1 cellular context compared by ENCODE assay signal in the genomic region with DNA sequence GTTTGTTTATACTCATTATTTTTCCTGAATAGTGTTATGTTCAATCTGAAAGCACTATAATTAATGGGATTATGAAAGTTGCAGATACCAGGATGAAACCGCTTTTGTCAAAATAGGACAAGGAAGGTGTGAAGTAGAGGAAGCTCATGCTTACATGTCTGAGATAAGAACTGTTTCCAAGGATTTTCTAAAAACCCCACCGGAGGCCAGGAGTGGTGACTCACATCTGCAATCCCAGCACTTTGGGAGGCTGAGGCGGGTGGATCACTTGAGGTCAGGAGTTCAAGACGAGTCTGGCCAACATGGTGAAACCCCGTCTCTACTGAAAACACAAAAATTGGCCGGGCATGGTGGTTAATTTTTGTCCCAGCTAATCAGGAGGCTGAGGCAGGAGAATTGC.
TF ChIP-seq lines count a peak whose summit lies in the region.
"Not testable (repeated sequence)": the region's sequence is repeated elsewhere in the genome, so short reads cannot be mapped to it uniquely, and the experiment has no call there.

No MANE protein-coding gene starts in this region.

TF ChIP-seq in K562, 482 proteins besides CTCF, POLR2A, EP300 and RAD21:
- TF ChIP-seq NR2C2 (CRISPR knock-in tag; IDR thresholded peaks at IDR 0.05); NR2C1 (IDR thresholded peaks at IDR 0.05); JUND (tag; IDR thresholded peaks at IDR 0.05; ENCODE audit: borderline replicate concordance, low read depth, low read length); ATF3 (CRISPR knock-in tag; conservative IDR thresholded peaks at IDR 0.05): not testable (repeated sequence)
- TF ChIP-seq NR2C2 (tag; IDR thresholded peaks at IDR 0.05): peak; percentile 25; the same call in 1 of the 2 replicates
- TF ChIP-seq CBFA2T3 (IDR thresholded peaks at IDR 0.05): 0 out of 2 replicates have a peak, but pooled peaks have one; percentile 5
- peak; percentile 84 for TF ChIP-seq L3MBTL2 (IDR thresholded peaks at IDR 0.05)
- TF ChIP-seq, protein P1, sequence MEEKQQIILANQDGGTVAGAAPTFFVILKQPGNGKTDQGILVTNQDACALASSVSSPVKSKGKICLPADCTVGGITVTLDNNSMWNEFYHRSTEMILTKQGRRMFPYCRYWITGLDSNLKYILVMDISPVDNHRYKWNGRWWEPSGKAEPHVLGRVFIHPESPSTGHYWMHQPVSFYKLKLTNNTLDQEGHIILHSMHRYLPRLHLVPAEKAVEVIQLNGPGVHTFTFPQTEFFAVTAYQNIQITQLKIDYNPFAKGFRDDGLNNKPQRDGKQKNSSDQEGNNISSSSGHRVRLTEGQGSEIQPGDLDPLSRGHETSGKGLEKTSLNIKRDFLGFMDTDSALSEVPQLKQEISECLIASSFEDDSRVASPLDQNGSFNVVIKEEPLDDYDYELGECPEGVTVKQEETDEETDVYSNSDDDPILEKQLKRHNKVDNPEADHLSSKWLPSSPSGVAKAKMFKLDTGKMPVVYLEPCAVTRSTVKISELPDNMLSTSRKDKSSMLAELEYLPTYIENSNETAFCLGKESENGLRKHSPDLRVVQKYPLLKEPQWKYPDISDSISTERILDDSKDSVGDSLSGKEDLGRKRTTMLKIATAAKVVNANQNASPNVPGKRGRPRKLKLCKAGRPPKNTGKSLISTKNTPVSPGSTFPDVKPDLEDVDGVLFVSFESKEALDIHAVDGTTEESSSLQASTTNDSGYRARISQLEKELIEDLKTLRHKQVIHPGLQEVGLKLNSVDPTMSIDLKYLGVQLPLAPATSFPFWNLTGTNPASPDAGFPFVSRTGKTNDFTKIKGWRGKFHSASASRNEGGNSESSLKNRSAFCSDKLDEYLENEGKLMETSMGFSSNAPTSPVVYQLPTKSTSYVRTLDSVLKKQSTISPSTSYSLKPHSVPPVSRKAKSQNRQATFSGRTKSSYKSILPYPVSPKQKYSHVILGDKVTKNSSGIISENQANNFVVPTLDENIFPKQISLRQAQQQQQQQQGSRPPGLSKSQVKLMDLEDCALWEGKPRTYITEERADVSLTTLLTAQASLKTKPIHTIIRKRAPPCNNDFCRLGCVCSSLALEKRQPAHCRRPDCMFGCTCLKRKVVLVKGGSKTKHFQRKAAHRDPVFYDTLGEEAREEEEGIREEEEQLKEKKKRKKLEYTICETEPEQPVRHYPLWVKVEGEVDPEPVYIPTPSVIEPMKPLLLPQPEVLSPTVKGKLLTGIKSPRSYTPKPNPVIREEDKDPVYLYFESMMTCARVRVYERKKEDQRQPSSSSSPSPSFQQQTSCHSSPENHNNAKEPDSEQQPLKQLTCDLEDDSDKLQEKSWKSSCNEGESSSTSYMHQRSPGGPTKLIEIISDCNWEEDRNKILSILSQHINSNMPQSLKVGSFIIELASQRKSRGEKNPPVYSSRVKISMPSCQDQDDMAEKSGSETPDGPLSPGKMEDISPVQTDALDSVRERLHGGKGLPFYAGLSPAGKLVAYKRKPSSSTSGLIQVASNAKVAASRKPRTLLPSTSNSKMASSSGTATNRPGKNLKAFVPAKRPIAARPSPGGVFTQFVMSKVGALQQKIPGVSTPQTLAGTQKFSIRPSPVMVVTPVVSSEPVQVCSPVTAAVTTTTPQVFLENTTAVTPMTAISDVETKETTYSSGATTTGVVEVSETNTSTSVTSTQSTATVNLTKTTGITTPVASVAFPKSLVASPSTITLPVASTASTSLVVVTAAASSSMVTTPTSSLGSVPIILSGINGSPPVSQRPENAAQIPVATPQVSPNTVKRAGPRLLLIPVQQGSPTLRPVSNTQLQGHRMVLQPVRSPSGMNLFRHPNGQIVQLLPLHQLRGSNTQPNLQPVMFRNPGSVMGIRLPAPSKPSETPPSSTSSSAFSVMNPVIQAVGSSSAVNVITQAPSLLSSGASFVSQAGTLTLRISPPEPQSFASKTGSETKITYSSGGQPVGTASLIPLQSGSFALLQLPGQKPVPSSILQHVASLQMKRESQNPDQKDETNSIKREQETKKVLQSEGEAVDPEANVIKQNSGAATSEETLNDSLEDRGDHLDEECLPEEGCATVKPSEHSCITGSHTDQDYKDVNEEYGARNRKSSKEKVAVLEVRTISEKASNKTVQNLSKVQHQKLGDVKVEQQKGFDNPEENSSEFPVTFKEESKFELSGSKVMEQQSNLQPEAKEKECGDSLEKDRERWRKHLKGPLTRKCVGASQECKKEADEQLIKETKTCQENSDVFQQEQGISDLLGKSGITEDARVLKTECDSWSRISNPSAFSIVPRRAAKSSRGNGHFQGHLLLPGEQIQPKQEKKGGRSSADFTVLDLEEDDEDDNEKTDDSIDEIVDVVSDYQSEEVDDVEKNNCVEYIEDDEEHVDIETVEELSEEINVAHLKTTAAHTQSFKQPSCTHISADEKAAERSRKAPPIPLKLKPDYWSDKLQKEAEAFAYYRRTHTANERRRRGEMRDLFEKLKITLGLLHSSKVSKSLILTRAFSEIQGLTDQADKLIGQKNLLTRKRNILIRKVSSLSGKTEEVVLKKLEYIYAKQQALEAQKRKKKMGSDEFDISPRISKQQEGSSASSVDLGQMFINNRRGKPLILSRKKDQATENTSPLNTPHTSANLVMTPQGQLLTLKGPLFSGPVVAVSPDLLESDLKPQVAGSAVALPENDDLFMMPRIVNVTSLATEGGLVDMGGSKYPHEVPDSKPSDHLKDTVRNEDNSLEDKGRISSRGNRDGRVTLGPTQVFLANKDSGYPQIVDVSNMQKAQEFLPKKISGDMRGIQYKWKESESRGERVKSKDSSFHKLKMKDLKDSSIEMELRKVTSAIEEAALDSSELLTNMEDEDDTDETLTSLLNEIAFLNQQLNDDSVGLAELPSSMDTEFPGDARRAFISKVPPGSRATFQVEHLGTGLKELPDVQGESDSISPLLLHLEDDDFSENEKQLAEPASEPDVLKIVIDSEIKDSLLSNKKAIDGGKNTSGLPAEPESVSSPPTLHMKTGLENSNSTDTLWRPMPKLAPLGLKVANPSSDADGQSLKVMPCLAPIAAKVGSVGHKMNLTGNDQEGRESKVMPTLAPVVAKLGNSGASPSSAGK (IDR thresholded peaks at IDR 0.05): peak; percentile 53; the same call in 1 of the 2 replicates
- TF ChIP-seq ARID1B (IDR thresholded peaks at IDR 0.05): peak; percentile 41
- TF ChIP-seq SMARCA4 (IDR thresholded peaks at IDR 0.05): 0 out of 2 replicates have a peak, but pooled peaks have one; percentile 34
- peak; percentile 32; the same call in 1 of the 2 replicates for TF ChIP-seq NR2C1 (tag; IDR thresholded peaks at IDR 0.05)
- peak; percentile 74 for TF ChIP-seq FOSL1 (tag; conservative IDR thresholded peaks at IDR 0.05)
- 0 out of 4 replicates have a peak, but pooled peaks of 1 of the 2 experiments have one; percentile 20 for TF ChIP-seq HDAC1 (IDR thresholded peaks at IDR 0.05)
- peak; percentile 43; the same call in 1 of the 2 replicates for TF ChIP-seq JUND (IDR thresholded peaks at IDR 0.05; ENCODE audit: borderline replicate concordance, low read depth, low read length)
- peak; percentile 37 to 66; a peak in 2 of 4 replicates for TF ChIP-seq KDM1A (IDR thresholded peaks at IDR 0.05)
- TF ChIP-seq ATF3 (IDR thresholded peaks at IDR 0.05): peak; percentile 61
